16 cellular contexts compared by ENCODE assay signal in genomic region chr1:156412653-156413309, GRCh38. TPM values are rescaled to one million over a fixed set of nuclear protein-coding genes. Genes with fewer than 3 reads are reported as not detected.
A peak's percentile ranks its signal among the peaks of the same experiment; 100 is the strongest.
DNase-seq lines count a peak whose midpoint lies in the region; ATAC-seq and TF ChIP-seq lines count a peak whose summit lies in the region.
"Had no signal": no experiment of that assay in that cellular context is flagged by ENCODE, and none has a peak within 500 bp of the region (broad histone marks: within the 10 kb centered on the region; RNA-seq: fewer than 3 reads in every experiment).

No MANE protein-coding gene starts in this region.

- peak overlapping the region; percentile 3 to 26 for H3K4me3 ChIP-seq in testis
- H3K4me3 ChIP-seq: BLaER1 treated with 17β-estradiol and CSF1 and Interleukin-3, amounts not matched to agents 10 nM and 100 nM had no signal

- ATAC-seq in GM18870 (IDR thresholded peaks at IDR 0.05; ENCODE audit: unreplicated experiment) (no peak), GM18861 (IDR thresholded peaks at IDR 0.05; ENCODE audit: unreplicated experiment) (no peak)
- ATAC-seq: HCT116 had no signal

- TF ChIP-seq CTCF in testis (IDR thresholded peaks at IDR 0.05) = no peak

- no peaks in the 10 kb centered on the region for H3K27me3 ChIP-seq in testis

- H3K27ac ChIP-seq in cingulate gyrus (ENCODE audit: low read depth, low read length) (peak overlapping the region; percentile 100), testis (no peak overlapping the region)
- H3K27ac ChIP-seq: BLaER1 treated with 17β-estradiol and CSF1 and Interleukin-3, amounts not matched to agents 10 nM and 100 nM had no signal

- peak; percentile 100 for DNase-seq in NCI-H526 treated with DMSO at 0.1 percent for 48 hours (lab: John Stamatoyannopoulos, UW)
- DNase-seq in midbrain (lab: John Stamatoyannopoulos, UW) = peak; percentile 86
- no peak for DNase-seq in testis
- no peak for DNase-seq in stimulated activated CD4-positive, alpha-beta T cell treated with anti-CD3 and anti-CD28 coated beads, Interleukin-2, amount 100 ng/mL, for 24 hours
- DNase-seq: EL, Kasumi-1, NCI-H1694, NCI-H2107, NCI-H345, NCI-H748 treated with DMSO at 0.1 percent for 48 hours had no signal

- 47 to 53% methylated on average over 9 of the region's 9 CpGs for WGBS in testis, 2 donors

- H3K36me3 ChIP-seq in testis (ENCODE audit: low read depth, missing control alignments) = no peaks in the 10 kb centered on the region
- H3K36me3 ChIP-seq: BLaER1 treated with 17β-estradiol and CSF1 and Interleukin-3, amounts not matched to agents 10 nM and 100 nM had no signal

- no peaks in the 10 kb centered on the region for H3K4me1 ChIP-seq in testis
- H3K4me1 ChIP-seq: BLaER1 treated with 17β-estradiol and CSF1 and Interleukin-3, amounts not matched to agents 10 nM and 100 nM had no signal

- intact Hi-C loops in testis (cut with DNase I; ENCODE audit: low total_unique reads) = no loop called here

- no peak for TF ChIP-seq POLR2A in testis (IDR thresholded peaks at IDR 0.05)

- H3K9me3 ChIP-seq in testis = no peaks in the 10 kb centered on the region
- H3K9me3 ChIP-seq: BLaER1 treated with 17β-estradiol and CSF1 and Interleukin-3, amounts not matched to agents 10 nM and 100 nM had no signal

RNA-seq across cellular contexts. Expression of gene RHBG, which starts 43.8 kb away (rescaled TPM):
- 1 to 10 TPM; 2.0 TPM for total RNA-seq in testis
- 3.3 TPM for polyA plus RNA-seq in testis (ENCODE audit: insufficient read depth, low read depth, low replicate concordance)
- polyA plus RNA-seq: AG04450 had no signal

Comparison
In these comparisons a context has a peak if more than half of its experiments do, and no peak if none do; other contexts are left out.
1. DNase-seq: peak in NCI-H526 treated with DMSO at 0.1 percent for 48 hours (single experiment) and midbrain (single experiment); none in testis (single experiment) and stimulated activated CD4-positive, alpha-beta T cell treated with anti-CD3 and anti-CD28 coated beads, Interleukin-2, amount 100 ng/mL, for 24 hours (0 of 2).